Comparison of ENCODE assay signal across 19 cellular contexts in the genomic region with DNA sequence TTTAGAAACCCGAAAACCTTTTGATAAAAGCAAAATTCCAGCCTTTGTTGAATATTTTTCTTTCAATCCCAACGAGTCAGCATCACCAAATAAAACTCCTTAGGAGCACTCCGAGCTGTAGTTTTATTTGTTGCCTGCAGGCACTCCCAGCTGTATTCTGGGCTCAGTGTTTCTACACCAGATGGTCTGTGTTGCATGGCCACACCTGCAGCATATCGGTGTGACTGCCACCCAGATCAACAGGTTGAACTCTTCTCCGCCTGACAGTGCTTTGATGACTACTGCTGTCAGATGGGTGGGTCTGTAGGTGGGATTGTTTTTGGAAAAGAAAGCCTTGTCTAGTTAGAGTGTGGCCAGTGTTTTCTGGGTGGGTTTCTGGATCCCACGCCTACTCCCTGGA. TPM values are rescaled to one million over a fixed set of nuclear protein-coding genes. Genes with fewer than 3 reads are reported as not detected.
"Had no signal": no experiment of that assay in that cellular context is flagged by ENCODE, and none has a peak within 500 bp of the region (broad histone marks: within the 10 kb centered on the region; RNA-seq: fewer than 3 reads in every experiment).

No MANE protein-coding gene starts in this region.

- H3K4me3 ChIP-seq: ascending aorta, esophagus squamous epithelium, heart left ventricle, pancreas, skin epidermis, stomach, thoracic aorta had no signal

- H3K4me1 ChIP-seq: ascending aorta had no signal

- H3K9me3 ChIP-seq: ascending aorta, esophagus squamous epithelium, heart left ventricle, pancreas, stomach, thoracic aorta had no signal

- H3K27me3 Mint-ChIP-seq: activated CD4-positive, alpha-beta T cell treated with anti-CD3 and anti-CD28 coated beads for 36 hours; activated naive CD8-positive, alpha-beta T cell treated with anti-CD3 and anti-CD28 coated beads, Interleukin-2, amount 50 U/mL, for 24 hours had no signal

- ATAC-seq: activated CD4-positive, alpha-beta T cell treated with anti-CD3 and anti-CD28 coated beads for 36 hours; activated CD8-positive, alpha-beta T cell treated with anti-CD3 and anti-CD28 coated beads, Interleukin-2, amount 10 ng/mL, durations not matched to agents 7 days and 5 days; activated naive CD8-positive, alpha-beta T cell treated with anti-CD3 and anti-CD28 coated beads, Interleukin-2, amount 50 U/mL, for 24 hours; heart left ventricle; left ventricle myocardium superior; pancreas had no signal

- H3K27me3 ChIP-seq: ascending aorta, esophagus squamous epithelium, heart left ventricle, pancreas, stomach had no signal

- H3K27ac Mint-ChIP-seq: activated CD4-positive, alpha-beta T cell treated with anti-CD3 and anti-CD28 coated beads for 36 hours; activated CD8-positive, alpha-beta T cell treated with anti-CD3 and anti-CD28 coated beads, Interleukin-2, amount 10 ng/mL, durations not matched to agents 7 days and 5 days; activated naive CD8-positive, alpha-beta T cell treated with anti-CD3 and anti-CD28 coated beads, Interleukin-2, amount 50 U/mL, for 24 hours; activated T-helper 1 cell treated with anti-CD3 and anti-CD28 coated beads, Interleukin-12 subunit alpha, Interleukin-12 subunit beta, Interleukin-2, Interleukin-4 antibody, amounts not matched to agents 30 ng/mL and 10 ng/mL and 1 ng/mL, durations not matched to agents 14 hours and 24 hours and 36 hours had no signal

- H3K4me3 Mint-ChIP-seq: activated CD4-positive, alpha-beta T cell treated with anti-CD3 and anti-CD28 coated beads for 36 hours; activated CD8-positive, alpha-beta T cell treated with anti-CD3 and anti-CD28 coated beads, Interleukin-2, amount 10 ng/mL, durations not matched to agents 7 days and 5 days; activated naive CD8-positive, alpha-beta T cell treated with anti-CD3 and anti-CD28 coated beads, Interleukin-2, amount 50 U/mL, for 24 hours; activated T-helper 1 cell treated with anti-CD3 and anti-CD28 coated beads, Interleukin-12 subunit alpha, Interleukin-12 subunit beta, Interleukin-2, Interleukin-4 antibody, amounts not matched to agents 30 ng/mL and 10 ng/mL and 1 ng/mL, durations not matched to agents 14 hours and 24 hours and 36 hours had no signal

- DNase-seq: activated CD4-positive, alpha-beta T cell treated with anti-CD3 and anti-CD28 coated beads for 36 hours; activated CD8-positive, alpha-beta T cell treated with anti-CD3 and anti-CD28 coated beads, Interleukin-2, amount 10 ng/mL, durations not matched to agents 7 days and 5 days; activated naive CD4-positive, alpha-beta T cell treated with Interleukin-2 at 50 U/mL for 16 hours; activated naive CD8-positive, alpha-beta T cell treated with anti-CD3 and anti-CD28 coated beads, Interleukin-2, amount 50 U/mL, for 24 hours; esophagus squamous epithelium; foreskin fibroblast; heart left ventricle; islet precursor cell; left ventricle myocardium superior; mesendoderm; pancreas; stimulated activated CD4-positive, alpha-beta T cell treated with anti-CD3 and anti-CD28 coated beads, Interleukin-4, amount 100 ng/mL, for 4 hours; stomach; T-helper 9 cell had no signal

- H3K9me3 Mint-ChIP-seq: activated naive CD8-positive, alpha-beta T cell treated with anti-CD3 and anti-CD28 coated beads, Interleukin-2, amount 50 U/mL, for 24 hours; activated T-helper 1 cell treated with anti-CD3 and anti-CD28 coated beads, Interleukin-12 subunit alpha, Interleukin-12 subunit beta, Interleukin-2, Interleukin-4 antibody, amounts not matched to agents 30 ng/mL and 10 ng/mL and 1 ng/mL, durations not matched to agents 14 hours and 24 hours and 36 hours had no signal

- H3K27ac ChIP-seq: ascending aorta, heart left ventricle, pancreas, stomach, thoracic aorta, VCaP had no signal

RNA-seq across cellular contexts. Expression of gene APCDD1, which starts 32.7 kb away (rescaled TPM):
- total RNA-seq: activated CD4-positive, alpha-beta T cell treated with anti-CD3 and anti-CD28 coated beads for 36 hours; activated CD8-positive, alpha-beta T cell treated with anti-CD3 and anti-CD28 coated beads, Interleukin-2, amount 10 ng/mL, durations not matched to agents 7 days and 5 days; activated T-helper 1 cell treated with anti-CD3 and anti-CD28 coated beads, Interleukin-12 subunit alpha, Interleukin-12 subunit beta, Interleukin-2, Interleukin-4 antibody, amounts not matched to agents 30 ng/mL and 10 ng/mL and 1 ng/mL, durations not matched to agents 14 hours and 24 hours and 36 hours had no signal
